Comparison of ENCODE assay signal across 8 cellular contexts in genomic region chr3:15271785-15272381, GRCh38.
DNase-seq lines count a peak whose midpoint lies in the region; ATAC-seq and TF ChIP-seq lines count a peak whose summit lies in the region.

No MANE protein-coding gene starts in this region.

- intact Hi-C loops in PC-9 (cut with micrococcal nuclease; ENCODE audit: unreplicated experiment), result no loop called here
- intact Hi-C loops in testis (cut with DNase I; ENCODE audit: low total_unique reads), result no loop called here

- peak overlapping the region; percentile 45 to 87 (median 80) for H3K4me3 Mint-ChIP-seq in naive B cell

- DNase-seq in PC-9, result no peak
- DNase-seq in activated effector memory CD4-positive, alpha-beta T cell treated with Interleukin-2 at 50 U/mL for 16 hours, result peak; percentile 79
- DNase-seq in naive B cell, result peak; percentile 91
- DNase-seq in testis, result peak; percentile 32
- DNase-seq in dermis blood vessel endothelial cell, result no peak
- no peak for DNase-seq in NCI-H526 (lab: John Stamatoyannopoulos, UW)

- H3F3A ChIP-seq in DOHH2 (ENCODE audit: control insufficient read depth, insufficient read depth) (no peaks in the 10 kb centered on the region), PC-9 (ENCODE audit: insufficient read depth, low read depth) (peaks cover 9% of the 10 kb centered on the region)

- TF ChIP-seq CTCF in DOHH2 (IDR thresholded peaks at IDR 0.05; ENCODE audit: low read depth, low read length, poor library complexity, severe bottlenecking) (no peak), PC-9 (conservative IDR thresholded peaks at IDR 0.05) (no peak), testis (IDR thresholded peaks at IDR 0.05) (no peak)

- no peak overlapping the region for H2AFZ ChIP-seq in PC-9

- peaks cover 0 to 3% (median 0%) of the 10 kb centered on the region in 7 donors for H3K9me3 Mint-ChIP-seq in naive B cell

- H3K27me3 ChIP-seq in DOHH2 (ENCODE audit: control insufficient read depth, low read length) (no peaks in the 10 kb centered on the region), PC-9 (ENCODE audit: insufficient read depth, low read depth) (no peaks in the 10 kb centered on the region), testis (no peaks in the 10 kb centered on the region)

- POLR2A ChIA-PET in PC-9 (lab: Charles Lee; ENCODE audit: unreplicated experiment), result no interaction called here

- no peaks in the 10 kb centered on the region for H4K20me1 ChIP-seq in DOHH2 (ENCODE audit: control insufficient read depth, insufficient read depth, low read depth, low read length)
- H4K20me1 ChIP-seq in PC-9 (ENCODE audit: insufficient read depth), result no peaks in the 10 kb centered on the region; the same call in 1 of the 2 replicates

- peak overlapping the region; percentile 85 to 99 (median 97) for H3K27ac Mint-ChIP-seq in naive B cell

- peaks cover 9% of the 10 kb centered on the region for H3K79me2 ChIP-seq in DOHH2 (ENCODE audit: control insufficient read depth, low read length)
- peaks cover 15% of the 10 kb centered on the region; the same call in 1 of the 2 replicates for H3K79me2 ChIP-seq in PC-9 (ENCODE audit: low read depth)

- H3K4me2 ChIP-seq in DOHH2 (ENCODE audit: low read length), result peak overlapping the region; percentile 48
- no peak overlapping the region for H3K4me2 ChIP-seq in PC-9

- H3K4me1 ChIP-seq in DOHH2 (ENCODE audit: control insufficient read depth, low read length) (peaks cover 30% of the 10 kb centered on the region), PC-9 (replicated peaks; ENCODE audit: insufficient read depth) (peaks cover 27% of the 10 kb centered on the region), testis (peaks cover 25% of the 10 kb centered on the region)

- WGBS in testis, 2 donors, result 82 to 86% methylated on average over 14 of the region's 14 CpGs

- peaks cover 7 to 24% of the 10 kb centered on the region in 2 donors for H3K36me3 Mint-ChIP-seq in naive B cell

- H3K9me2 ChIP-seq in DOHH2 (replicated peaks; ENCODE audit: control insufficient read depth, low read length) (no peaks in the 10 kb centered on the region), PC-9 (ENCODE audit: insufficient read depth) (no peaks in the 10 kb centered on the region)

- no peak for TF ChIP-seq POLR2A in testis (IDR thresholded peaks at IDR 0.05)

- H3K36me3 ChIP-seq in DOHH2 (ENCODE audit: control insufficient read depth, low read length) (peaks cover 18% of the 10 kb centered on the region), PC-9 (ENCODE audit: low read depth) (no peaks in the 10 kb centered on the region), testis (ENCODE audit: low read depth, missing control alignments) (no peaks in the 10 kb centered on the region)

- CTCF ChIA-PET in PC-9 (lab: Charles Lee), result no interaction called here

- H3K9me3 ChIP-seq in DOHH2 (ENCODE audit: control insufficient read depth, insufficient read depth, low read length) (no peaks in the 10 kb centered on the region), PC-9 (ENCODE audit: insufficient read depth, low read depth) (no peaks in the 10 kb centered on the region), testis (no peaks in the 10 kb centered on the region)

- no TSS peak for BruUV-seq in PC-9 (replicated peaks; lab: Mats Ljungman, UMichigan)

- H3K4me3 ChIP-seq in DOHH2 (ENCODE audit: low read length) (no peak overlapping the region), PC-9 (no peak overlapping the region), testis (no peak overlapping the region)

- H3K27ac ChIP-seq in DOHH2 (ENCODE audit: low read depth, low read length), result no peak overlapping the region
- peak overlapping the region; percentile 31 for H3K27ac ChIP-seq in PC-9
- peak overlapping the region in 1 of 2 donors; percentile 62 for H3K27ac ChIP-seq in testis

- H3K27me3 Mint-ChIP-seq in naive B cell, result no peaks in the 10 kb centered on the region

- ATAC-seq in HG02571 (IDR thresholded peaks at IDR 0.05; ENCODE audit: unreplicated experiment) (peak; percentile 67), naive B cell (ENCODE audit: low read depth in 2 of 2) (peak; percentile 86)

- peaks cover 74 to 93% (median 88%) of the 10 kb centered on the region in 3 donors for H3K4me1 Mint-ChIP-seq in naive B cell

Comparison
In these comparisons a context has a peak if more than half of its experiments do, and no peak if none do; other contexts are left out.
1. DNase-seq: peak in activated effector memory CD4-positive, alpha-beta T cell treated with Interleukin-2 at 50 U/mL for 16 hours (single experiment), naive B cell (single experiment) and testis (single experiment); none in PC-9 (0 of 2), dermis blood vessel endothelial cell (single experiment) and NCI-H526 (0 of 2).